In genomic region chr2:28702415-28702859, GRCh38 we compare ENCODE assay signal across 1 cellular context.
TF ChIP-seq lines count a peak whose summit lies in the region.

No MANE protein-coding gene starts in this region.

TF ChIP-seq in HepG2, 621 proteins besides CTCF, POLR2A, EP300 and RAD21 (continued from another document and continues in another):
- TF ChIP-seq ARID5B (CRISPR knock-in tag; IDR thresholded peaks at IDR 0.05) (peak; percentile 76), HNF4G (IDR thresholded peaks at IDR 0.05; ENCODE audit: borderline replicate concordance, low read depth, low read length) (no peak), HNF4G (CRISPR knock-in tag; IDR thresholded peaks at IDR 0.05; ENCODE audit: borderline replicate concordance, low read depth) (peak; percentile 25; the same call in 1 of the 2 replicates), PLSCR1 (CRISPR knock-in tag; IDR thresholded peaks at IDR 0.05; ENCODE audit: borderline replicate concordance) (no peak), ZNF30 (CRISPR knock-in tag; IDR thresholded peaks at IDR 0.05) (no peak), ZNF501 (CRISPR knock-in tag; IDR thresholded peaks at IDR 0.05) (peak; percentile 41; the same call in 1 of the 2 replicates), POLR2AphosphoS2 (IDR thresholded peaks at IDR 0.05; ENCODE audit: low read depth, low read length) (no peak), ZNF780A (CRISPR knock-in tag; IDR thresholded peaks at IDR 0.05) (no peak), MIER3 (CRISPR knock-in tag; IDR thresholded peaks at IDR 0.05; ENCODE audit: borderline replicate concordance) (peak; percentile 38; the same call in 1 of the 2 replicates), ELF4 (CRISPR knock-in tag; IDR thresholded peaks at IDR 0.05; ENCODE audit: borderline replicate concordance) (no peak), ZBTB26 (CRISPR knock-in tag; IDR thresholded peaks at IDR 0.05; ENCODE audit: borderline replicate concordance) (peak; percentile 97), IRX3 (CRISPR knock-in tag; IDR thresholded peaks at IDR 0.05; ENCODE audit: borderline replicate concordance, low read depth) (no peak), ZHX2 (IDR thresholded peaks at IDR 0.05; ENCODE audit: low read depth) (no peak), ZHX2 (CRISPR knock-in tag; IDR thresholded peaks at IDR 0.05; ENCODE audit: borderline replicate concordance) (no peak), SOX13 (IDR thresholded peaks at IDR 0.05) (no peak), SOX13 (CRISPR knock-in tag; conservative IDR thresholded peaks at IDR 0.05 in 1 of 2, IDR thresholded peaks at IDR 0.05 in 1 of 2) (peak in 1 of 2 experiments; percentile 51; a peak in 1 of 4 replicates), NR2F2 (IDR thresholded peaks at IDR 0.05; ENCODE audit: borderline replicate concordance, low read depth) (peak; percentile 58; the same call in 1 of the 2 replicates), KLF16 (CRISPR knock-in tag; IDR thresholded peaks at IDR 0.05) (no peak), ZSCAN21 (CRISPR knock-in tag; IDR thresholded peaks at IDR 0.05; ENCODE audit: borderline replicate concordance) (0 out of 2 replicates have a peak, but pooled peaks have one; percentile 39), NFYC (CRISPR knock-in tag; IDR thresholded peaks at IDR 0.05) (no peak), IKZF5 (CRISPR knock-in tag; IDR thresholded peaks at IDR 0.05) (no peak), IRF2 (CRISPR knock-in tag; IDR thresholded peaks at IDR 0.05) (peak; percentile 19; the same call in 1 of the 2 replicates), MEIS1 (CRISPR knock-in tag; IDR thresholded peaks at IDR 0.05; ENCODE audit: borderline replicate concordance) (peak; percentile 27; the same call in 1 of the 2 replicates), DNMT1 (CRISPR knock-in tag; IDR thresholded peaks at IDR 0.05) (no peak), SKIL (CRISPR knock-in tag; IDR thresholded peaks at IDR 0.05; ENCODE audit: borderline replicate concordance) (0 out of 2 replicates have a peak, but pooled peaks have one; percentile 40), ZNF891 (CRISPR knock-in tag; IDR thresholded peaks at IDR 0.05) (0 out of 2 replicates have a peak, but pooled peaks have one; percentile 30), BCL3 (CRISPR knock-in tag; IDR thresholded peaks at IDR 0.05) (no peak), ZNF331 (CRISPR knock-in tag; IDR thresholded peaks at IDR 0.05) (peak; percentile 54; the same call in 1 of the 2 replicates), ESRRA (CRISPR knock-in tag; IDR thresholded peaks at IDR 0.05; ENCODE audit: low read depth) (peak; percentile 75), NRL (CRISPR knock-in tag; IDR thresholded peaks at IDR 0.05; ENCODE audit: borderline replicate concordance) (0 out of 2 replicates have a peak, but pooled peaks have one; percentile 52), ZC3H13 (CRISPR knock-in tag; IDR thresholded peaks at IDR 0.05) (no peak), ZNF224 (CRISPR knock-in tag; IDR thresholded peaks at IDR 0.05) (no peak), SALL1 (CRISPR knock-in tag; IDR thresholded peaks at IDR 0.05) (peak; percentile 77), TBL1XR1 (IDR thresholded peaks at IDR 0.05; ENCODE audit: borderline replicate concordance, low read length, partially characterized antibody) (peak; percentile 39), RARA (CRISPR knock-in tag; IDR thresholded peaks at IDR 0.05) (peak; percentile 97), SCMH1 (CRISPR knock-in tag; IDR thresholded peaks at IDR 0.05; ENCODE audit: borderline replicate concordance) (no peak), HHEX (CRISPR knock-in tag; IDR thresholded peaks at IDR 0.05) (no peak), EHMT2 (IDR thresholded peaks at IDR 0.05; ENCODE audit: borderline replicate concordance, low read depth, low read length) (no peak), ARID4A (CRISPR knock-in tag; IDR thresholded peaks at IDR 0.05; ENCODE audit: borderline replicate concordance) (no peak), YY1 (IDR thresholded peaks at IDR 0.05; ENCODE audit: insufficient read depth, insufficient replicate concordance, low read depth, low read length) (no peak), ZNF468 (CRISPR knock-in tag; IDR thresholded peaks at IDR 0.05) (no peak), ZNF598 (CRISPR knock-in tag; IDR thresholded peaks at IDR 0.05; ENCODE audit: borderline replicate concordance) (no peak)
